Comparison of ENCODE assay signal across 9 cellular contexts in the genomic region with DNA sequence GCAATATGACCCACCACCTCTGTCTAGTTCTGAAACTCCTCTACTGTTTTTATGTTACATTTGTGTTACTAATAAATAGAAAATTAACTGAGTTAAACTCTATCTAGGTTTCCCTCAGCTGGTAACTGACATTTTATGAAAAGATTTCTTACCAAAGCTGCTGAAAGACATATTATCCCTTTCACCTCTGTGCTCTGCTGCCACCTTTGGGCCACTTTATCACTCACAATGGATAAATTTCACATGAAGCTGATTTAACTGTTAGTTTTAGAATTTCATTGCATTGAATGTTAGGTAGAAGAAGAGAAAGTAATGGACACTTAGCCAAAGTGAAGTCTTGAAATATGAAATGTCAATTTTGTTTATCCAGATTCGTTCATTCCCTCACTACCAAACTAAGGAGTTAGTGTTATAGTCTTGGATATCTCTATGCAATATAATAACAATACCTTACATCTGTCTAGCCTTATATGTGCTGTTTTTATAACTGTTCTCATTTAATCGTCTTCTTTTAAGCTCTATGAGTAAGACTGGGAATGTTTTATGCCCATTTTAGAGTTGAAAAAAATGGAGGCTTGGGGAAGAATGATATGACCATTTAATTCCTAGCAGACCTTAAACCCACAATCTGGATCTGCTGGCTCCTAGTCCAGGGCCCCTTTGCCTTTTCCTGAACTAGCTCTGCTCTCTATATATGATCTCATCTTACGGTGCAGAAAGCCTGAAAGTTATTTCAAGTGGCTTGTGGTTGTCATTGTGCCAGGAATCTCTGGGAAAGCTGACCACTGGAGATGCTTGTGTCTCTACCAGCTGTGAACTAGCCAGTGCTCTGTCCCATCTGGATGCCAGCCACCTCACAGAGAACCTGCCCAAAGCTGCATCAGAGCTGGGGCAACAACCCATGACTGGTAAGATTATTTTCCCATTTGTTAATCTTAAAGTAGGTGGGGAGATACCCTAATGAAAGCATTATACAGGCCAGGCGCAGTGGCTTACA.
DNase-seq lines count a peak whose midpoint lies in the region; ATAC-seq, FAIRE-seq and TF ChIP-seq lines count a peak whose summit lies in the region.
"Had no signal": no experiment of that assay in that cellular context is flagged by ENCODE, and none has a peak within 500 bp of the region (broad histone marks: within the 10 kb centered on the region; RNA-seq: fewer than 3 reads in every experiment).

No MANE protein-coding gene starts in this region.

- H3K4me1 Mint-ChIP-seq in activated T-helper 2 cell treated with anti-CD3 and anti-CD28 coated beads, Interferon-gamma antibody, Interleukin-2, Interleukin-4, amounts not matched to agents 10 μg/mL and 5 μg/mL and 100 μg/mL, durations not matched to agents 14 hours and 24 hours and 36 hours (ENCODE audit: low read depth): no peaks in the 10 kb centered on the region

- WGBS in gastroesophageal sphincter (ENCODE audit: low coverage in 1 of 2), 2 donors: 19 to 38% methylated on average over 3 to 4 of the region's 4 CpGs
- 21 to 24% (median 23%) methylated on average over 4 of the region's 4 CpGs for whole genome bisulfite sequencing in psoas muscle, 3 donors

- H3K36me3 Mint-ChIP-seq in activated T-helper 2 cell treated with anti-CD3 and anti-CD28 coated beads, Interferon-gamma antibody, Interleukin-2, Interleukin-4, amounts not matched to agents 10 μg/mL and 5 μg/mL and 100 μg/mL, durations not matched to agents 14 hours and 24 hours and 36 hours (ENCODE audit: low read depth): no peaks in the 10 kb centered on the region

- H3K27ac Mint-ChIP-seq in activated T-helper 2 cell treated with anti-CD3 and anti-CD28 coated beads, Interferon-gamma antibody, Interleukin-2, Interleukin-4, amounts not matched to agents 10 μg/mL and 5 μg/mL and 100 μg/mL, durations not matched to agents 14 hours and 24 hours and 36 hours: no peak overlapping the region
- H3K27ac Mint-ChIP-seq: T-helper 1 cell treated with Interleukin-12 subunit alpha and Interleukin-12 subunit beta and Interleukin-4 antibody, amounts not matched to agents 30 μg/mL and 1 μg/mL, for 36 hours had no signal

- H3K27me3 ChIP-seq in gastroesophageal sphincter (no peaks in the 10 kb centered on the region), psoas muscle (ENCODE audit: insufficient read depth in 3 of 3, low read length in 2 of 3) (no peaks in the 10 kb centered on the region)

- H3K9me3 ChIP-seq in gastroesophageal sphincter (no peaks in the 10 kb centered on the region), psoas muscle (no peaks in the 10 kb centered on the region)

- H3K9me3 Mint-ChIP-seq in activated T-helper 2 cell treated with anti-CD3 and anti-CD28 coated beads, Interferon-gamma antibody, Interleukin-2, Interleukin-4, amounts not matched to agents 10 μg/mL and 5 μg/mL and 100 μg/mL, durations not matched to agents 14 hours and 24 hours and 36 hours: no peaks in the 10 kb centered on the region
- H3K9me3 Mint-ChIP-seq: T-helper 1 cell treated with Interleukin-12 subunit alpha and Interleukin-12 subunit beta and Interleukin-4 antibody, amounts not matched to agents 30 μg/mL and 1 μg/mL, for 36 hours had no signal

- H3K27me3 Mint-ChIP-seq in activated T-helper 2 cell treated with anti-CD3 and anti-CD28 coated beads, Interferon-gamma antibody, Interleukin-2, Interleukin-4, amounts not matched to agents 10 μg/mL and 5 μg/mL and 100 μg/mL, durations not matched to agents 14 hours and 24 hours and 36 hours (ENCODE audit: low read depth): no peaks in the 10 kb centered on the region

- peak; percentile 94 for FAIRE-seq in H54 (lab: Jason Lieb, UNC)

- H3K4me3 ChIP-seq in gastroesophageal sphincter (no peak overlapping the region), psoas muscle (no peak overlapping the region)

- ATAC-seq in gastroesophageal sphincter (no peak), psoas muscle (peak; percentile 87 to 95 (median 88))

- H3K27ac ChIP-seq in gastroesophageal sphincter (no peak overlapping the region), psoas muscle (no peak overlapping the region)

- H3K36me3 ChIP-seq in gastroesophageal sphincter (peaks cover 0 to 13% of the 10 kb centered on the region in 2 donors), psoas muscle (ENCODE audit: insufficient read depth in 1 of 2, low read depth in 1 of 2) (peaks cover 0 to 5% of the 10 kb centered on the region in 2 donors)

- DNase-seq in D341Med (ENCODE audit: low spot score) (peak; percentile 52), H54 (ENCODE audit: insufficient read length, low spot score) (peak; percentile 31), NCI-H2227 treated with DMSO at 0.1 percent for 48 hours (lab: John Stamatoyannopoulos, UW) (peak; percentile 43), psoas muscle (peak in 1 of 2 donors; percentile 39), epidermal melanocyte (ENCODE audit: insufficient read length, low spot score) (no peak)
- DNase-seq in activated CD4-positive, alpha-beta T cell treated with anti-CD3 and anti-CD28 coated beads, Interleukin-2, amount 50 U/mL, for 4 hours: peak; percentile 8 to 12
- no peak for DNase-seq in activated T-helper 2 cell treated with anti-CD3 and anti-CD28 coated beads, Interferon-gamma antibody, Interleukin-2, Interleukin-4, amounts not matched to agents 10 μg/mL and 5 μg/mL and 100 μg/mL, durations not matched to agents 14 hours and 24 hours and 36 hours (ENCODE audit: low spot score)

- H3K4me1 ChIP-seq in gastroesophageal sphincter (no peaks in the 10 kb centered on the region), psoas muscle (peaks cover 8% of the 10 kb centered on the region)

- intact Hi-C loops in psoas muscle (cut with DNase I): loop anchor here (2.0 to 5.0 kb wide), 3 partner anchors 145 to 252 kb away; no protein-coding TSS in a partner anchor
- intact Hi-C loops in activated T-helper 2 cell treated with anti-CD3 and anti-CD28 coated beads, Interferon-gamma antibody, Interleukin-2, Interleukin-4, amounts not matched to agents 10 μg/mL and 5 μg/mL and 100 μg/mL, durations not matched to agents 14 hours and 24 hours and 36 hours (cut with micrococcal nuclease): loop anchor here (1.0 to 2.0 kb wide), 2 partner anchors 252 to 496 kb away; no protein-coding TSS in a partner anchor

- no peak overlapping the region for H3K4me3 Mint-ChIP-seq in activated T-helper 2 cell treated with anti-CD3 and anti-CD28 coated beads, Interferon-gamma antibody, Interleukin-2, Interleukin-4, amounts not matched to agents 10 μg/mL and 5 μg/mL and 100 μg/mL, durations not matched to agents 14 hours and 24 hours and 36 hours (ENCODE audit: low read depth)
- H3K4me3 Mint-ChIP-seq: T-helper 1 cell treated with Interleukin-12 subunit alpha and Interleukin-12 subunit beta and Interleukin-4 antibody, amounts not matched to agents 30 μg/mL and 1 μg/mL, for 36 hours had no signal

- TF ChIP-seq EP300 in gastroesophageal sphincter (IDR thresholded peaks at IDR 0.05): no peak

- TF ChIP-seq CTCF in gastroesophageal sphincter (IDR thresholded peaks at IDR 0.05) (peak; percentile 64 to 83 (median 70)), psoas muscle (IDR thresholded peaks at IDR 0.05) (peak; percentile 79)

- TF ChIP-seq POLR2A in H54 (IDR thresholded peaks at IDR 0.05; ENCODE audit: low read depth, low read length) (no peak), gastroesophageal sphincter (IDR thresholded peaks at IDR 0.05) (no peak)

Comparison
In these comparisons a context has a peak if more than half of its experiments do, and no peak if none do; other contexts are left out.
1. DNase-seq: peak in D341Med (single experiment), H54 (single experiment), NCI-H2227 treated with DMSO at 0.1 percent for 48 hours (single experiment) and activated CD4-positive, alpha-beta T cell treated with anti-CD3 and anti-CD28 coated beads, Interleukin-2, amount 50 U/mL, for 4 hours (2 of 2); none in epidermal melanocyte (single experiment) and activated T-helper 2 cell treated with anti-CD3 and anti-CD28 coated beads, Interferon-gamma antibody, Interleukin-2, Interleukin-4, amounts not matched to agents 10 μg/mL and 5 μg/mL and 100 μg/mL, durations not matched to agents 14 hours and 24 hours and 36 hours (single experiment).